Comparison of ENCODE assay signal across 7 cellular contexts in genomic region chr19:34366670-34367423, GRCh38. TPM values are rescaled to one million over a fixed set of nuclear protein-coding genes. Genes with fewer than 3 reads are reported as not detected.
DNase-seq lines count a peak whose midpoint lies in the region; ATAC-seq and TF ChIP-seq lines count a peak whose summit lies in the region.

No MANE protein-coding gene starts in this region.

- no peaks in the 10 kb centered on the region for H3K27me3 ChIP-seq in PC-9 (ENCODE audit: insufficient read depth, low read depth)

- no peaks in the 10 kb centered on the region for H3K9me2 ChIP-seq in PC-9 (ENCODE audit: insufficient read depth)

- no peak for DNase-seq in GM12864 (ENCODE audit: low read depth)
- no peak for DNase-seq in PC-9
- peak; percentile 46 for DNase-seq in epithelial cell of esophagus (ENCODE audit: low read depth)
- peak; percentile 48 for DNase-seq in skeletal muscle cell (ENCODE audit: low read depth)
- DNase-seq in stimulated activated CD4-positive, alpha-beta T cell treated with anti-CD3 and anti-CD28 coated beads, Interleukin-12 subunit alpha, Interleukin-12 subunit beta, amount 100 ng/mL, for 4 hours = no peak

- intact Hi-C loops in PC-9 (cut with micrococcal nuclease; ENCODE audit: unreplicated experiment) = no loop called here

- peaks cover 16% of the 10 kb centered on the region for H3K4me1 ChIP-seq in PC-9 (replicated peaks; ENCODE audit: insufficient read depth)

- no TSS peak for BruUV-seq in PC-9 (replicated peaks; lab: Mats Ljungman, UMichigan)

- no peaks in the 10 kb centered on the region for H3K9me3 ChIP-seq in PC-9 (ENCODE audit: insufficient read depth, low read depth)

- no peak for TF ChIP-seq CTCF in GM12864 (IDR thresholded peaks at IDR 0.05; ENCODE audit: low read depth, low read length, missing control alignments)
- TF ChIP-seq CTCF in PC-9 (conservative IDR thresholded peaks at IDR 0.05) = no peak
- no peak for TF ChIP-seq CTCF in epithelial cell of esophagus (IDR thresholded peaks at IDR 0.05; ENCODE audit: insufficient read depth, low read depth, low read length, missing control alignments)

- CTCF ChIA-PET in PC-9 (lab: Charles Lee) = no interaction called here

- no peak overlapping the region for H3K27ac ChIP-seq in PC-9

- ATAC-seq in GM19023 (IDR thresholded peaks at IDR 0.05; ENCODE audit: unreplicated experiment) (no peak), HG03457 (IDR thresholded peaks at IDR 0.05; ENCODE audit: unreplicated experiment) (no peak)

- POLR2A ChIA-PET in PC-9 (lab: Charles Lee; ENCODE audit: unreplicated experiment) = no interaction called here

- H3F3A ChIP-seq in PC-9 (ENCODE audit: insufficient read depth, low read depth) = peaks cover 22% of the 10 kb centered on the region; the same call in 1 of the 2 replicates

- peaks cover 16% of the 10 kb centered on the region; the same call in 1 of the 2 replicates for H4K20me1 ChIP-seq in PC-9 (ENCODE audit: insufficient read depth)

- H3K4me2 ChIP-seq in PC-9 = peak overlapping the region; percentile 81

- H3K79me2 ChIP-seq in PC-9 (ENCODE audit: low read depth) = peaks cover 49% of the 10 kb centered on the region

- H3K4me3 ChIP-seq in GM12864 (ENCODE audit: low read depth, low read length) = peak overlapping the region; percentile 86
- peak overlapping the region; percentile 80; the same call in 1 of the 2 replicates for H3K4me3 ChIP-seq in PC-9
- peak overlapping the region; percentile 87 for H3K4me3 ChIP-seq in epithelial cell of esophagus (ENCODE audit: low read length)
- H3K4me3 ChIP-seq in skeletal muscle cell (ENCODE audit: low read depth, low read length) = peak overlapping the region; percentile 90

- H2AFZ ChIP-seq in PC-9 = no peak overlapping the region

- peaks cover 43% of the 10 kb centered on the region for H3K36me3 ChIP-seq in PC-9 (ENCODE audit: low read depth)

RNA-seq across cellular contexts. Expression of gene GPI, which starts 1.9 kb away (rescaled TPM):
- 365 and 522 TPM in 2 replicates for total RNA-seq in PC-9 (2021)

RNA-seq across cellular contexts. Expression of gene PDCD2L, which starts 37.4 kb away (rescaled TPM):
- 14.8 and 20.9 TPM in 2 replicates for total RNA-seq in PC-9 (2021)

Comparison
In these comparisons a context has a peak if more than half of its experiments do, and no peak if none do; other contexts are left out.
1. DNase-seq: peak in epithelial cell of esophagus (single experiment) and skeletal muscle cell (single experiment); none in GM12864 (single experiment), PC-9 (0 of 2) and stimulated activated CD4-positive, alpha-beta T cell treated with anti-CD3 and anti-CD28 coated beads, Interleukin-12 subunit alpha, Interleukin-12 subunit beta, amount 100 ng/mL, for 4 hours (single experiment).
2. Peak in every context shown above with its lines, with median percentiles within 50 percentile points of each other: H3K4me3 ChIP-seq.